ENCODE assay signal across 1 cellular context in the genomic region with DNA sequence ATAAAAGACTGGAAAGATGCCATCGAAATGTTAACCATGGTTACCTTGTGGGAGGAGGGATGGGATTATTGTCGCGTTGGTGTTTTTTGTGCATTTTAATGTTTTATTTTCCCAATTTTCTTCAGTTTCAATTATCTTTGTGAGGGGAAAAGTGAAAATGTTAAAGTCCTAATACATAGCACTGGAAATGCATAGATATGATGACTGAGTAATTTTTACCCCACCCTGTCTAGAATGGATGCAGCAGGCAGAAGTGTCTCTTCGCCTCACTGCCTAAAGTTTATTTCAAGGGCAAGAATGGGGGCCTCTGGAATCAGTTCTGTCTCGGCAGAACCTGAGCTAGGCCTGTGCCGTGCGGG.
TF ChIP-seq lines count a peak whose summit lies in the region.

No MANE protein-coding gene starts in this region.

TF ChIP-seq in H1, 55 proteins besides CTCF, POLR2A, EP300 and RAD21:
- TF ChIP-seq CBX8 (IDR thresholded peaks at IDR 0.05; ENCODE audit: borderline replicate concordance, low read depth, low read length): no peak
- TF ChIP-seq SP1 (IDR thresholded peaks at IDR 0.05; ENCODE audit: low read depth, low read length): no peak
- no peak for TF ChIP-seq RXRA (IDR thresholded peaks at IDR 0.05; ENCODE audit: insufficient read depth, low read depth, low read length)
